ENCODE assay signal across 1 cellular context in the genomic region with DNA sequence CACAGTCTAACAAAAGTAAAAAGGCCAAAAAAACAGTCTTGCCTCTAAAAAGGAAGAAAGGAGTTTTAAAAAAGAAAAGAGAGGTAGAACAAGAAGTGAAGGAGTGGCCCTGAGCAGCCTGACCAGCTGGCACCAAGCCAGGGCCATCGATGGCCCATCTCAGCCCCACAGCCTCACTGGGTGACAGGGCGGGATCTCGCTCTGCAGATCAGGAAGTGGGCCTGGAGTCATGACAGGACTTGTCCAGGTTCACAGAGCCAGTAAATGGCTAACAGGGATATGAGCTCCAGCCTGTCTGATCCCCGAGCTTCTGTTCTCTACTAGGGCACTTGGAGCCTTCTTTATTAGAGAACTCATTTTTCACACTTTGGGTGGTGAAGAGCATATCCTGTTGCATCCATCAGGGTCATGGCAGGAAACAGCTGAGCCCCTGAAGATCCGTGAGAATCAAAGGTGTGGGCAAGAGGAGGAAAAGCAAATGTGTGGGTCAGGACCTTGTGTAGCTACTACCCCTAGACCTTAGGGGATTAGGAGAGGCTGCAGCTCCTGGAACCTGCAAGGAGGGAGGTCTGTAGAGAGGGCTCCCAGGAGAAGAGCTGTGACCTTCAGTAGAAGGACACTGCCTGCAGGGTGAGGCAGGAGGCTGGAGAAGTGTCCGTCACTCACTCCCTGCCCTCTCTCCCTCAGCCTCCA.
TF ChIP-seq lines count a peak whose summit lies in the region.

No MANE protein-coding gene starts in this region.

TF ChIP-seq in HepG2, 621 proteins besides CTCF, POLR2A, EP300 and RAD21 (continued from another document):
- TF ChIP-seq ZNF629 (CRISPR knock-in tag; conservative IDR thresholded peaks at IDR 0.05) = no peak
- TF ChIP-seq ZNF317 (CRISPR knock-in tag; IDR thresholded peaks at IDR 0.05) = no peak
- TF ChIP-seq HOMEZ (CRISPR knock-in tag; IDR thresholded peaks at IDR 0.05; ENCODE audit: low read depth) = no peak
- no peak for TF ChIP-seq ZNF280D (CRISPR knock-in tag; IDR thresholded peaks at IDR 0.05)
- no peak for TF ChIP-seq ZFP62 (CRISPR knock-in tag; IDR thresholded peaks at IDR 0.05)
- no peak for TF ChIP-seq RNF2 (conservative IDR thresholded peaks at IDR 0.05; ENCODE audit: low read depth)
- TF ChIP-seq MIER2 (CRISPR knock-in tag; IDR thresholded peaks at IDR 0.05) = no peak
- TF ChIP-seq BRCA1 (CRISPR knock-in tag; IDR thresholded peaks at IDR 0.05) = no peak
